14 cellular contexts compared by ENCODE assay signal in genomic region chr9:133132174-133132573, GRCh38. TPM values are rescaled to one million over a fixed set of nuclear protein-coding genes. Genes with fewer than 3 reads are reported as not detected.
DNase-seq lines count a peak whose midpoint lies in the region; ATAC-seq, FAIRE-seq and TF ChIP-seq lines count a peak whose summit lies in the region.
"Had no signal": no experiment of that assay in that cellular context is flagged by ENCODE, and none has a peak within 500 bp of the region (broad histone marks: within the 10 kb centered on the region; RNA-seq: fewer than 3 reads in every experiment).

No MANE protein-coding gene starts in this region.

- H3K27me3 Mint-ChIP-seq in activated T-cell treated with anti-CD3 and anti-CD28 coated beads, Interleukin-2, amount 50 U/mL, for 4 hours (ENCODE audit: low read depth), result no peaks in the 10 kb centered on the region
- no peaks in the 10 kb centered on the region for H3K27me3 Mint-ChIP-seq in activated T-helper 1 cell treated with anti-CD3 and anti-CD28 coated beads, Interleukin-12 subunit alpha, Interleukin-12 subunit beta, Interleukin-2, Interleukin-4 antibody, amounts not matched to agents 30 ng/mL and 10 ng/mL and 1 ng/mL, durations not matched to agents 14 hours and 24 hours and 36 hours (ENCODE audit: insufficient read depth)

- no peak for FAIRE-seq in frontal cortex (lab: Jason Lieb, UNC)
- FAIRE-seq: GM19239 had no signal

- no peaks in the 10 kb centered on the region for H3K9me3 ChIP-seq in A673 (ENCODE audit: low read depth, low read length, poor library complexity, severe bottlenecking)
- H3K9me3 ChIP-seq: thyroid gland had no signal

- peaks cover 5% of the 10 kb centered on the region for H3K4me1 ChIP-seq in A673 (ENCODE audit: insufficient read depth, low read length, poor library complexity, severe bottlenecking)

- POLR2A ChIA-PET in A673 (lab: Charles Lee; ENCODE audit: low non-redundant PET), result no interaction called here

- H3K27ac Mint-ChIP-seq in activated T-helper 1 cell treated with anti-CD3 and anti-CD28 coated beads, Interleukin-12 subunit alpha, Interleukin-12 subunit beta, Interleukin-2, Interleukin-4 antibody, amounts not matched to agents 30 ng/mL and 10 ng/mL and 1 ng/mL, durations not matched to agents 14 hours and 24 hours and 36 hours, result peak overlapping the region; percentile 100

- peaks cover 82% of the 10 kb centered on the region for H3K4me1 Mint-ChIP-seq in activated T-cell treated with anti-CD3 and anti-CD28 coated beads, Interleukin-2, amount 50 U/mL, for 4 hours (ENCODE audit: low read depth)
- peaks cover 66% of the 10 kb centered on the region for H3K4me1 Mint-ChIP-seq in activated T-helper 1 cell treated with anti-CD3 and anti-CD28 coated beads, Interleukin-12 subunit alpha, Interleukin-12 subunit beta, Interleukin-2, Interleukin-4 antibody, amounts not matched to agents 30 ng/mL and 10 ng/mL and 1 ng/mL, durations not matched to agents 14 hours and 24 hours and 36 hours (ENCODE audit: low read depth)

- H3K4me3 Mint-ChIP-seq in activated T-cell treated with anti-CD3 and anti-CD28 coated beads, Interleukin-2, amount 50 U/mL, for 4 hours, result peak overlapping the region; percentile 65
- H3K4me3 Mint-ChIP-seq in activated T-helper 1 cell treated with anti-CD3 and anti-CD28 coated beads, Interleukin-12 subunit alpha, Interleukin-12 subunit beta, Interleukin-2, Interleukin-4 antibody, amounts not matched to agents 30 ng/mL and 10 ng/mL and 1 ng/mL, durations not matched to agents 14 hours and 24 hours and 36 hours, result peak overlapping the region; percentile 22

- no peak for ATAC-seq in activated T-cell treated with anti-CD3 and anti-CD28 coated beads, Interleukin-2, amount 50 U/mL, for 4 hours
- ATAC-seq: activated CD4-positive, CD25-positive, alpha-beta regulatory T cell treated with anti-CD3 and anti-CD28 coated beads, Interleukin-2, amount 50 U/mL, for 24 hours had no signal

- no peaks in the 10 kb centered on the region for H3K36me3 ChIP-seq in A673 (ENCODE audit: insufficient read depth, low read length, poor library complexity, severe bottlenecking)
- H3K36me3 ChIP-seq: thyroid gland had no signal

- no peaks in the 10 kb centered on the region for H3K9me3 Mint-ChIP-seq in activated T-cell treated with anti-CD3 and anti-CD28 coated beads, Interleukin-2, amount 50 U/mL, for 4 hours
- no peaks in the 10 kb centered on the region for H3K9me3 Mint-ChIP-seq in activated T-helper 1 cell treated with anti-CD3 and anti-CD28 coated beads, Interleukin-12 subunit alpha, Interleukin-12 subunit beta, Interleukin-2, Interleukin-4 antibody, amounts not matched to agents 30 ng/mL and 10 ng/mL and 1 ng/mL, durations not matched to agents 14 hours and 24 hours and 36 hours

- no peak overlapping the region for H3K27ac ChIP-seq in A673 (ENCODE audit: low read depth, low read length, poor library complexity, severe bottlenecking)

- DNase-seq in activated T-cell treated with anti-CD3 and anti-CD28 coated beads, Interleukin-2, amount 50 U/mL, for 4 hours, result no peak
- DNase-seq in activated T-cell treated with anti-CD3 and anti-CD28 coated beads, Interleukin-2, amount 50 U/mL, for 1 hour, result no peak
- no peak for DNase-seq in activated T-helper 1 cell treated with anti-CD3 and anti-CD28 coated beads, Interleukin-12 subunit alpha, Interleukin-12 subunit beta, Interleukin-2, Interleukin-4 antibody, amounts not matched to agents 30 ng/mL and 10 ng/mL and 1 ng/mL, durations not matched to agents 14 hours and 24 hours and 36 hours (ENCODE audit: low spot score)
- DNase-seq in medulla oblongata (ENCODE audit: extremely low spot score) (peak; percentile 53), superior temporal gyrus (ENCODE audit: extremely low spot score) (peak; percentile 29), A673 (ENCODE audit: low spot score) (no peak), frontal cortex (ENCODE audit: low spot score in 2 of 2) (no peak), GDM1 (lab: John Stamatoyannopoulos, UW) (no peak)
- DNase-seq: foreskin melanocyte, NCI-H1436 treated with DMSO at 0.1 percent for 48 hours, RPMI8226, thyroid gland had no signal

- BruUV-seq in A673 (replicated peaks; lab: Mats Ljungman, UMichigan), result no TSS peak

- CTCF ChIA-PET in A673 (lab: Charles Lee), result no interaction called here

- H3K4me3 ChIP-seq in A673 (ENCODE audit: low read depth, low read length, poor library complexity, severe bottlenecking), result no peak overlapping the region
- H3K4me3 ChIP-seq: thyroid gland had no signal

- intact Hi-C loops in activated T-helper 1 cell treated with anti-CD3 and anti-CD28 coated beads, Interleukin-12 subunit alpha, Interleukin-12 subunit beta, Interleukin-2, Interleukin-4 antibody, amounts not matched to agents 30 ng/mL and 10 ng/mL and 1 ng/mL, durations not matched to agents 14 hours and 24 hours and 36 hours (cut with micrococcal nuclease), result no loop called here
- intact Hi-C loops in A673 (cut with micrococcal nuclease; ENCODE audit: unreplicated experiment), result no loop called here

- H3K36me3 Mint-ChIP-seq in activated T-cell treated with anti-CD3 and anti-CD28 coated beads, Interleukin-2, amount 50 U/mL, for 4 hours (ENCODE audit: insufficient read depth), result peaks cover 1% of the 10 kb centered on the region
- peaks cover 15% of the 10 kb centered on the region for H3K36me3 Mint-ChIP-seq in activated T-helper 1 cell treated with anti-CD3 and anti-CD28 coated beads, Interleukin-12 subunit alpha, Interleukin-12 subunit beta, Interleukin-2, Interleukin-4 antibody, amounts not matched to agents 30 ng/mL and 10 ng/mL and 1 ng/mL, durations not matched to agents 14 hours and 24 hours and 36 hours (ENCODE audit: low read depth)

- no peaks in the 10 kb centered on the region for H3K27me3 ChIP-seq in A673 (replicated peaks; ENCODE audit: insufficient read depth, low read depth, low read length, poor library complexity)
- H3K27me3 ChIP-seq: thyroid gland had no signal

- no peak for TF ChIP-seq CTCF in A673 (conservative IDR thresholded peaks at IDR 0.05; ENCODE audit: low read depth, low read length)

RNA-seq across cellular contexts. Expression of gene RALGDS, which starts 11.1 kb away (rescaled TPM):
- total RNA-seq in activated T-cell treated with anti-CD3 and anti-CD28 coated beads, Interleukin-2, amount 50 U/mL, for 4 hours, result 10 to 100 TPM; 43.2 to 46.7 (median 45.2) TPM
- total RNA-seq in activated T-helper 1 cell treated with anti-CD3 and anti-CD28 coated beads, Interleukin-12 subunit alpha, Interleukin-12 subunit beta, Interleukin-2, Interleukin-4 antibody, amounts not matched to agents 30 ng/mL and 10 ng/mL and 1 ng/mL, durations not matched to agents 14 hours and 24 hours and 36 hours, result 88.7 and 94.4 TPM in 2 replicates
- total RNA-seq in A673 (2021), result 40.1 and 42.3 TPM in 2 replicates
- total RNA-seq in frontal cortex, result 79.9 TPM

RNA-seq across cellular contexts. Expression of gene GBGT1, which starts 31.5 kb away (rescaled TPM):
- total RNA-seq in activated T-cell treated with anti-CD3 and anti-CD28 coated beads, Interleukin-2, amount 50 U/mL, for 4 hours, result 1 to 10 TPM; 3.0 to 3.3 (median 3.2) TPM
- 8.6 and 9.4 TPM in 2 replicates for total RNA-seq in activated T-helper 1 cell treated with anti-CD3 and anti-CD28 coated beads, Interleukin-12 subunit alpha, Interleukin-12 subunit beta, Interleukin-2, Interleukin-4 antibody, amounts not matched to agents 30 ng/mL and 10 ng/mL and 1 ng/mL, durations not matched to agents 14 hours and 24 hours and 36 hours
- total RNA-seq in A673 (2021), result 1.8 and 2.6 TPM in 2 replicates
- 2.0 TPM for total RNA-seq in frontal cortex

Comparison
In these comparisons a context has a peak if more than half of its experiments do, and no peak if none do; other contexts are left out.
1. DNase-seq: peak in medulla oblongata (single experiment) and superior temporal gyrus (single experiment); none in activated T-cell treated with anti-CD3 and anti-CD28 coated beads, Interleukin-2, amount 50 U/mL, for 4 hours (single experiment), activated T-cell treated with anti-CD3 and anti-CD28 coated beads, Interleukin-2, amount 50 U/mL, for 1 hour (single experiment), activated T-helper 1 cell treated with anti-CD3 and anti-CD28 coated beads, Interleukin-12 subunit alpha, Interleukin-12 subunit beta, Interleukin-2, Interleukin-4 antibody, amounts not matched to agents 30 ng/mL and 10 ng/mL and 1 ng/mL, durations not matched to agents 14 hours and 24 hours and 36 hours (single experiment), A673 (single experiment), frontal cortex (0 of 2) and GDM1 (single experiment).